ENCODE assay signal across 8 cellular contexts in the genomic region with DNA sequence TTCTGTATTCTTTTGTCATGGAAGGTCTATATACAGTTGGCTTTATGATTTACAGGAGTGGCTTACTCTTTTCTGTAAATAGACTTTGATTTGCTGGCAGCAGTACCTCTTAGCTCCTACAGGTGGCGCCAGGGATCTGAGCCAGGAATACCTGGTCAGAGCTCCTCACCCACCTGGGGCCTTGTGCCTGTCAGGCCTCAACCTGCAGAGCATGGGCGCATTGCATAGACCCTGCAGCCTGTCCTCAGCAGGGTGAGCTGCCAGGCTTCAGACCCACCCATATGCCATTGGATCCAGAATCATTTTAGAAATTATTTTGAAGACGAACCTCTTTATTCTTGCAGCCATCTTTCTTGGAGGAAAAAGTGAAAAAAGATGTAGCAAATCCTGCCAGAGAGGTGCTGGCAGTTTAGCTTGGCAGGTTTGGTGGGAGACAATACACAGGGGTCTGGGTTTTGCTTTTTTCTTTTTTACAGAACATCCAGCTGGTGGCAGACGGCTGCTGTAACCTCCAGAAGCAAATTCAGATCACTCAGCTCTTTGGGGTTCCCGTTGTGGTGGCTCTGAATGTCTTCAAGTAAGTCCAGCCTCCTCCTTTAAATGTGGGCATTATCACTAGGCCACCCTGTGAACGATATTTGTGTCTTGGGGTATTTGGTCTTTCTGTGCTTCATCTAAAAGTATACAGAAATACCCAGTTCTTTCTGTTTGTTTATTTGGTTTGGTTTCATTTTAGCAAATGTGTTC.
DNase-seq lines count a peak whose midpoint lies in the region; ATAC-seq lines count a peak whose summit lies in the region.

No MANE protein-coding gene starts in this region.

- peak overlapping the region; percentile 56 to 57 for H3K4me3 Mint-ChIP-seq in effector memory CD8-positive, alpha-beta T cell

- ATAC-seq in HG03108 (IDR thresholded peaks at IDR 0.05; ENCODE audit: unreplicated experiment) = peak; percentile 57
- ATAC-seq in effector memory CD8-positive, alpha-beta T cell (replicated peaks) = peak; percentile 71

- no peaks in the 10 kb centered on the region for H3K9me3 Mint-ChIP-seq in effector memory CD8-positive, alpha-beta T cell

- peak overlapping the region; percentile 39 to 49 for H3K27ac Mint-ChIP-seq in effector memory CD8-positive, alpha-beta T cell

- DNase-seq in NOMO-1 treated with DMSO at 0.1 percent for 48 hours (lab: John Stamatoyannopoulos, UW; ENCODE audit: unreplicated experiment) (peak; percentile 22), NOMO-1 treated with dmso at 0.1 percent for 144 hours (lab: John Stamatoyannopoulos, UW; ENCODE audit: unreplicated experiment) (no peak), NCI-H345 treated with DMSO at 0.1 percent for 48 hours (lab: John Stamatoyannopoulos, UW; ENCODE audit: unreplicated experiment) (peak; percentile 78), midbrain (lab: John Stamatoyannopoulos, UW) (peak; percentile 20)
- DNase-seq in activated CD4-positive, alpha-beta T cell treated with anti-CD3 and anti-CD28 coated beads, Interleukin-2, amount 50 U/mL, for 48 hours = peak; percentile 53 to 63
- DNase-seq in effector memory CD8-positive, alpha-beta T cell = peak; percentile 43 to 55 (median 54)
- DNase-seq in stimulated activated CD8-positive, alpha-beta memory T cell treated with anti-CD3 and anti-CD28 coated beads, Interleukin-4, amount 100 ng/mL, for 48 hours = peak; percentile 67

- H3K27me3 Mint-ChIP-seq in effector memory CD8-positive, alpha-beta T cell = no peaks in the 10 kb centered on the region

- peaks cover 3 to 5% of the 10 kb centered on the region in 2 donors for H3K4me1 Mint-ChIP-seq in effector memory CD8-positive, alpha-beta T cell (ENCODE audit: low read depth in 2 of 2)

- H3K36me3 Mint-ChIP-seq in effector memory CD8-positive, alpha-beta T cell (ENCODE audit: insufficient read depth) = peaks cover 4% of the 10 kb centered on the region
